In the genomic region with DNA sequence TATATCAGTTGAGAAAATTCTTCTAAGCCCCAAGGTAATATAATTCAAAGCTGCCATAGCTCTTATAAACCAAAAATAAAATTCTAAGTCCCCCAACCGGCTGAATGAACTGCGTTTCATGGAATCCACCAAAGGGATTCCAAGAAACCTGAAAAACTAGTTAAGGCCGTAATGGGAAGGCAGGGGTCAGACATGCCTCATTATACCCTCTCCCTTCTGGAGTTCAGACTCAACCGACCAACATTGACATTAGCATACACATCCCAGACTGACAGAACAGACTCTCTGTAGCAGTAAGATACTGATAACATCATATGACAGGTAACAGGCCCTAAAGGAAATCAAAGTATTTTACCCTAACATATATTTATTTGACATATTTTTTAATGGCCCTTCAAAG, we compare ENCODE assay signal across 31 cellular contexts.
"Had no signal": no experiment of that assay in that cellular context is flagged by ENCODE, and none has a peak within 500 bp of the region (broad histone marks: within the 10 kb centered on the region; RNA-seq: fewer than 3 reads in every experiment).

No MANE protein-coding gene starts in this region.

- ATAC-seq: activated naive CD8-positive, alpha-beta T cell treated with anti-CD3 and anti-CD28 coated beads, Interleukin-2, amount 50 U/mL, for 24 hours; effector memory CD8-positive, alpha-beta T cell; gastroesophageal sphincter; left lung; lower lobe of right lung; pancreas; psoas muscle; stimulated activated memory B cell treated with anti-CD40 and anti-IgM and Interleukin-4, amounts not matched to agents 10 μg/mL and 1 μg/mL and 100 μg/mL, for 72 hours had no signal

- H3K4me3 ChIP-seq: gastroesophageal sphincter, left lung, lower lobe of right lung, pancreas, psoas muscle, right atrium auricular region, smooth muscle cell, stomach, thyroid gland had no signal

- H3K27me3 Mint-ChIP-seq: activated naive CD4-positive, alpha-beta T cell treated with anti-CD3 and anti-CD28 coated beads, Interleukin-2, amount 50 U/mL, for 24 hours; activated naive CD8-positive, alpha-beta T cell treated with anti-CD3 and anti-CD28 coated beads, Interleukin-2, amount 50 U/mL, for 24 hours; naive B cell; stimulated activated memory B cell treated with anti-CD40 and anti-IgM and Interleukin-4, amounts not matched to agents 10 μg/mL and 1 μg/mL and 100 μg/mL, for 72 hours had no signal

- H3K36me3 ChIP-seq: gastroesophageal sphincter, left lung, lower lobe of right lung, pancreas, right atrium auricular region, stomach, thyroid gland, WERI-Rb-1 had no signal

- H3K4me1 Mint-ChIP-seq: activated CD4-positive, alpha-beta memory T cell treated with anti-CD3 and anti-CD28 coated beads, Interleukin-2, amount 10 ng/mL, durations not matched to agents 7 days and 5 days; activated CD4-positive, alpha-beta T cell treated with anti-CD3 and anti-CD28 coated beads, Interleukin-2, amount 10 ng/mL, durations not matched to agents 7 days and 5 days; activated naive CD4-positive, alpha-beta T cell treated with anti-CD3 and anti-CD28 coated beads, Interleukin-2, amount 50 U/mL, for 24 hours; activated naive CD8-positive, alpha-beta T cell treated with anti-CD3 and anti-CD28 coated beads, Interleukin-2, amount 50 U/mL, for 24 hours; naive B cell; stimulated activated memory B cell treated with anti-CD40 and anti-IgM and Interleukin-4, amounts not matched to agents 10 μg/mL and 1 μg/mL and 100 μg/mL, for 72 hours had no signal

- H3K9me3 ChIP-seq: pancreas, thyroid gland had no signal

- H3K36me3 Mint-ChIP-seq: stimulated activated memory B cell treated with anti-CD40 and anti-IgM and Interleukin-4, amounts not matched to agents 10 μg/mL and 1 μg/mL and 100 μg/mL, for 72 hours had no signal

- H3K27ac ChIP-seq: gastroesophageal sphincter, left lung, lower lobe of right lung, pancreas, psoas muscle, right atrium auricular region, stomach, thyroid gland, WERI-Rb-1 had no signal

- FAIRE-seq: pancreas, TTC549 had no signal

- DNase-seq: activated CD4-positive, alpha-beta memory T cell treated with anti-CD3 and anti-CD28 coated beads, Interleukin-2, amount 10 ng/mL, durations not matched to agents 7 days and 5 days; activated CD4-positive, alpha-beta T cell treated with anti-CD3 and anti-CD28 coated beads for 1 hour; activated CD4-positive, alpha-beta T cell treated with anti-CD3 and anti-CD28 coated beads, Interleukin-2, amount 10 ng/mL, durations not matched to agents 7 days and 5 days; activated naive CD8-positive, alpha-beta T cell treated with anti-CD3 and anti-CD28 coated beads, Interleukin-2, amount 50 U/mL, for 24 hours; activated T-cell treated with anti-CD3 and anti-CD28 coated beads, Interleukin-2, amount 50 U/mL, for 48 hours; amygdala; caudate nucleus; cortex of kidney; effector memory CD8-positive, alpha-beta T cell; erythroblast; hippocampal formation; kidney glomerular epithelial cell; left lung; lower lobe of right lung; naive B cell; nucleus accumbens; pancreas; psoas muscle; stimulated activated CD4-positive, alpha-beta T cell treated with anti-CD3 and anti-CD28 coated beads, Interleukin-1b, Interleukin-23, amount 100 ng/mL, for 48 hours; stimulated activated CD4-positive, alpha-beta T cell treated with anti-CD3 and anti-CD28 coated beads, Interleukin-4, amount 100 ng/mL, for 4 hours; stimulated activated CD8-positive, alpha-beta memory T cell treated with anti-CD3 and anti-CD28 coated beads, Interleukin-4, amount 100 ng/mL, for 48 hours; stomach; thyroid gland; WERI-Rb-1 had no signal

- H3K4me1 ChIP-seq: gastroesophageal sphincter, left lung, lower lobe of right lung, pancreas, psoas muscle, right atrium auricular region, stomach, thyroid gland had no signal

- H3K27ac Mint-ChIP-seq: activated CD4-positive, alpha-beta memory T cell treated with anti-CD3 and anti-CD28 coated beads, Interleukin-2, amount 10 ng/mL, durations not matched to agents 7 days and 5 days; activated CD4-positive, alpha-beta T cell treated with anti-CD3 and anti-CD28 coated beads, Interleukin-2, amount 10 ng/mL, durations not matched to agents 7 days and 5 days; activated naive CD4-positive, alpha-beta T cell treated with anti-CD3 and anti-CD28 coated beads, Interleukin-2, amount 50 U/mL, for 24 hours; activated naive CD8-positive, alpha-beta T cell treated with anti-CD3 and anti-CD28 coated beads, Interleukin-2, amount 50 U/mL, for 24 hours; activated T-helper 2 cell treated with anti-CD3 and anti-CD28 coated beads, Interferon-gamma antibody, Interleukin-2, Interleukin-4, amounts not matched to agents 10 μg/mL and 5 μg/mL and 100 μg/mL, durations not matched to agents 14 hours and 24 hours and 36 hours; effector memory CD8-positive, alpha-beta T cell; naive B cell; stimulated activated memory B cell treated with anti-CD40 and anti-IgM and Interleukin-4, amounts not matched to agents 10 μg/mL and 1 μg/mL and 100 μg/mL, for 72 hours had no signal

- H3K4me3 Mint-ChIP-seq: activated CD4-positive, alpha-beta memory T cell treated with anti-CD3 and anti-CD28 coated beads, Interleukin-2, amount 10 ng/mL, durations not matched to agents 7 days and 5 days; activated CD4-positive, alpha-beta T cell treated with anti-CD3 and anti-CD28 coated beads, Interleukin-2, amount 10 ng/mL, durations not matched to agents 7 days and 5 days; activated naive CD4-positive, alpha-beta T cell treated with anti-CD3 and anti-CD28 coated beads, Interleukin-2, amount 50 U/mL, for 24 hours; activated naive CD8-positive, alpha-beta T cell treated with anti-CD3 and anti-CD28 coated beads, Interleukin-2, amount 50 U/mL, for 24 hours; effector memory CD8-positive, alpha-beta T cell; naive B cell; stimulated activated memory B cell treated with anti-CD40 and anti-IgM and Interleukin-4, amounts not matched to agents 10 μg/mL and 1 μg/mL and 100 μg/mL, for 72 hours had no signal

- H3K27me3 ChIP-seq: gastroesophageal sphincter, left lung, pancreas, right atrium auricular region, stomach, thyroid gland had no signal
